Comparison of ENCODE assay signal across 24 cellular contexts in the genomic region with DNA sequence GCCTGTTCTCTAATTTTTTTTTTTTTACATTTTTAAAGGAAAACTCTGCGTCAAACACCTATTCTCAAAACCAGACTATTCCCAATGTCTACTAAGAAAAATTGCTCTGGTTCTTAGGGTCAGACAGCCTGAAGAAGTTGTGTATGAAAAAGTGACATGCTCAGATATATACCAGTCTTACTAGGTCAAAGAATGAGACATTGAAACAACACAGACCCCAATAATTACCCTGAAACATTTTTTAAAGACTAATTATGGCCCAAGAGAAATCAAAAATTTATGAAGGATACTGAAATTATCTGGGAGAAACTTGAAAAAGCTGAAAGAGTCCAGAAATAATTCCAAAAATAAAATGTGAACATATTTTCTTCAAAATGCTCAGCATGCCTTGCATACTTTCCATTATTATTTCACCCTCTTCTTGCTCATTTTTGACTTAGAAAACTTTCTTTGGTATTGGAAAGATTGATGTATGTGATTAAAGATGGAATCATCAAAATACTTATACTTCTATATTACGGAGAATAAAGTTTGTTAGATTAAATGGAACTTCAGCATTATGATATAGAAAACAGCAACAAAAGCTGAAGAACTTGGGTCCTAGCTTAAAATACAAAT.
DNase-seq lines count a peak whose midpoint lies in the region; ATAC-seq, FAIRE-seq and TF ChIP-seq lines count a peak whose summit lies in the region.
"Had no signal": no experiment of that assay in that cellular context is flagged by ENCODE, and none has a peak within 500 bp of the region (broad histone marks: within the 10 kb centered on the region; RNA-seq: fewer than 3 reads in every experiment).

No MANE protein-coding gene starts in this region.

- H3K4me1 Mint-ChIP-seq in osteocyte (ENCODE audit: unreplicated experiment), result peaks cover 38% of the 10 kb centered on the region
- H3K4me1 Mint-ChIP-seq: GM23338 had no signal

- no peak overlapping the region for H3K27ac ChIP-seq in substantia nigra (ENCODE audit: low read depth, low read length, poor library complexity, severe bottlenecking)
- H3K27ac ChIP-seq: HL-60, RWPE1 had no signal

- H3K9me3 Mint-ChIP-seq in osteocyte (ENCODE audit: unreplicated experiment), result no peaks in the 10 kb centered on the region
- H3K9me3 Mint-ChIP-seq: GM23338 had no signal

- ATAC-seq in SK-N-SH treated with all-trans-retinoic acid at 6 μM for 48 hours, result peak; percentile 75
- ATAC-seq in GM19328 (IDR thresholded peaks at IDR 0.05; ENCODE audit: unreplicated experiment), result no peak
- ATAC-seq: GM23338 had no signal

- H3K4me3 Mint-ChIP-seq in osteocyte (ENCODE audit: unreplicated experiment), result no peak overlapping the region
- H3K4me3 Mint-ChIP-seq: GM23338 had no signal

- H3K27ac Mint-ChIP-seq in osteocyte (ENCODE audit: unreplicated experiment), result peak overlapping the region; percentile 84
- H3K27ac Mint-ChIP-seq: GM23338 had no signal

- TF ChIP-seq CTCF in AG10803 (conservative IDR thresholded peaks at IDR 0.05; ENCODE audit: low read length), result no peak
- TF ChIP-seq CTCF in osteocyte (IDR thresholded peaks at IDR 0.05), result no peak

- peaks cover 4% of the 10 kb centered on the region for H3K36me3 Mint-ChIP-seq in osteocyte (ENCODE audit: unreplicated experiment)

- H3K27me3 Mint-ChIP-seq in osteocyte (ENCODE audit: unreplicated experiment), result no peaks in the 10 kb centered on the region

- no peak overlapping the region for H3K4me3 ChIP-seq in AG10803 (ENCODE audit: low read length)
- H3K4me3 ChIP-seq: GM23338, HAP-1 had no signal

- FAIRE-seq in endometrium (lab: Jason Lieb, UNC), result peak; percentile 73
- FAIRE-seq in frontal cortex (lab: Jason Lieb, UNC), result no peak
- FAIRE-seq: D721Med had no signal

- DNase-seq in AG10803 (ENCODE audit: low read depth) (peak; percentile 39), osteocyte (ENCODE audit: extremely low spot score, unreplicated experiment) (no peak), substantia nigra (lab: John Stamatoyannopoulos, UW) (no peak), frontal cortex (ENCODE audit: low spot score in 2 of 2) (no peak)
- no peak for DNase-seq in effector CD8-positive, alpha-beta T cell (lab: John Stamatoyannopoulos, UW)
- DNase-seq: BE2C, EL, GF-D8, KG1, NCI-H1105, NCI-H146, NCI-H2029, NCI-H2227 treated with DMSO at 0.1 percent for 48 hours, NCI-H510A, NCI-H748 treated with DMSO at 0.1 percent for 48 hours, SHP77 treated with DMSO at 0.1 percent for 48 hours had no signal

TF ChIP-seq in SK-N-SH treated with all-trans-retinoic acid at 6 μM for 48 hours, 23 proteins besides CTCF, POLR2A, EP300 and RAD21 (continues in another document):
- TF ChIP-seq, protein P1, sequence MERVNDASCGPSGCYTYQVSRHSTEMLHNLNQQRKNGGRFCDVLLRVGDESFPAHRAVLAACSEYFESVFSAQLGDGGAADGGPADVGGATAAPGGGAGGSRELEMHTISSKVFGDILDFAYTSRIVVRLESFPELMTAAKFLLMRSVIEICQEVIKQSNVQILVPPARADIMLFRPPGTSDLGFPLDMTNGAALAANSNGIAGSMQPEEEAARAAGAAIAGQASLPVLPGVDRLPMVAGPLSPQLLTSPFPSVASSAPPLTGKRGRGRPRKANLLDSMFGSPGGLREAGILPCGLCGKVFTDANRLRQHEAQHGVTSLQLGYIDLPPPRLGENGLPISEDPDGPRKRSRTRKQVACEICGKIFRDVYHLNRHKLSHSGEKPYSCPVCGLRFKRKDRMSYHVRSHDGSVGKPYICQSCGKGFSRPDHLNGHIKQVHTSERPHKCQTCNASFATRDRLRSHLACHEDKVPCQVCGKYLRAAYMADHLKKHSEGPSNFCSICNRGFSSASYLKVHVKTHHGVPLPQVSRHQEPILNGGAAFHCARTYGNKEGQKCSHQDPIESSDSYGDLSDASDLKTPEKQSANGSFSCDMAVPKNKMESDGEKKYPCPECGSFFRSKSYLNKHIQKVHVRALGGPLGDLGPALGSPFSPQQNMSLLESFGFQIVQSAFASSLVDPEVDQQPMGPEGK (CRISPR knock-in tag; IDR thresholded peaks at IDR 0.05; ENCODE audit: borderline replicate concordance), result no peak
- TF ChIP-seq TSHZ2 (CRISPR knock-in tag; IDR thresholded peaks at IDR 0.05) (peak; percentile 77; the same call in 1 of the 2 replicates), ZNF8 (CRISPR knock-in tag; IDR thresholded peaks at IDR 0.05) (no peak), OSR1 (CRISPR knock-in tag; IDR thresholded peaks at IDR 0.05) (no peak), TOX (CRISPR knock-in tag; IDR thresholded peaks at IDR 0.05; ENCODE audit: borderline replicate concordance) (no peak), ZFP30 (CRISPR knock-in tag; IDR thresholded peaks at IDR 0.05) (no peak), PPARA (CRISPR knock-in tag; IDR thresholded peaks at IDR 0.05; ENCODE audit: borderline replicate concordance) (no peak), ARNTL (CRISPR knock-in tag; IDR thresholded peaks at IDR 0.05; ENCODE audit: borderline replicate concordance, low read depth) (no peak), RARB (CRISPR knock-in tag; IDR thresholded peaks at IDR 0.05) (no peak), BACH2 (CRISPR knock-in tag; IDR thresholded peaks at IDR 0.05; ENCODE audit: borderline replicate concordance) (no peak), TCF4 (CRISPR knock-in tag; IDR thresholded peaks at IDR 0.05; ENCODE audit: borderline replicate concordance) (peak; percentile 60; the same call in 1 of the 2 replicates), ZC3H10 (CRISPR knock-in tag; IDR thresholded peaks at IDR 0.05) (no peak), CSDC2 (CRISPR knock-in tag; IDR thresholded peaks at IDR 0.05) (peak; percentile 44; the same call in 1 of the 2 replicates), SNAI2 (CRISPR knock-in tag; IDR thresholded peaks at IDR 0.05) (peak; percentile 37; the same call in 1 of the 2 replicates), ZFP3 (CRISPR knock-in tag; IDR thresholded peaks at IDR 0.05) (no peak), ZNF565 (CRISPR knock-in tag; conservative IDR thresholded peaks at IDR 0.05; ENCODE audit: low read depth) (no peak), ZNF70 (CRISPR knock-in tag; IDR thresholded peaks at IDR 0.05) (no peak)
- TF ChIP-seq, protein P2, sequence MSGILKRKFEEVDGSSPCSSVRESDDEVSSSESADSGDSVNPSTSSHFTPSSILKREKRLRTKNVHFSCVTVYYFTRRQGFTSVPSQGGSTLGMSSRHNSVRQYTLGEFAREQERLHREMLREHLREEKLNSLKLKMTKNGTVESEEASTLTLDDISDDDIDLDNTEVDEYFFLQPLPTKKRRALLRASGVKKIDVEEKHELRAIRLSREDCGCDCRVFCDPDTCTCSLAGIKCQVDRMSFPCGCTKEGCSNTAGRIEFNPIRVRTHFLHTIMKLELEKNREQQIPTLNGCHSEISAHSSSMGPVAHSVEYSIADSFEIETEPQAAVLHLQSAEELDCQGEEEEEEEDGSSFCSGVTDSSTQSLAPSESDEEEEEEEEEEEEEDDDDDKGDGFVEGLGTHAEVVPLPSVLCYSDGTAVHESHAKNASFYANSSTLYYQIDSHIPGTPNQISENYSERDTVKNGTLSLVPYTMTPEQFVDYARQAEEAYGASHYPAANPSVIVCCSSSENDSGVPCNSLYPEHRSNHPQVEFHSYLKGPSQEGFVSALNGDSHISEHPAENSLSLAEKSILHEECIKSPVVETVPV (CRISPR knock-in tag; IDR thresholded peaks at IDR 0.05), result 0 out of 2 replicates have a peak, but pooled peaks have one; percentile 64
- TF ChIP-seq, protein P3, sequence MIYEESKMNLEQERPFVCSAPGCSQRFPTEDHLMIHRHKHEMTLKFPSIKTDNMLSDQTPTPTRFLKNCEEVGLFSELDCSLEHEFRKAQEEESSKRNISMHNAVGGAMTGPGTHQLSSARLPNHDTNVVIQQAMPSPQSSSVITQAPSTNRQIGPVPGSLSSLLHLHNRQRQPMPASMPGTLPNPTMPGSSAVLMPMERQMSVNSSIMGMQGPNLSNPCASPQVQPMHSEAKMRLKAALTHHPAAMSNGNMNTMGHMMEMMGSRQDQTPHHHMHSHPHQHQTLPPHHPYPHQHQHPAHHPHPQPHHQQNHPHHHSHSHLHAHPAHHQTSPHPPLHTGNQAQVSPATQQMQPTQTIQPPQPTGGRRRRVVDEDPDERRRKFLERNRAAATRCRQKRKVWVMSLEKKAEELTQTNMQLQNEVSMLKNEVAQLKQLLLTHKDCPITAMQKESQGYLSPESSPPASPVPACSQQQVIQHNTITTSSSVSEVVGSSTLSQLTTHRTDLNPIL (CRISPR knock-in tag; IDR thresholded peaks at IDR 0.05; ENCODE audit: low read depth), result peak; percentile 69
